In genomic region chr6:45675634-45676033, GRCh38 we compare ENCODE assay signal across 1 cellular context.
TF ChIP-seq lines count a peak whose summit lies in the region.

No MANE protein-coding gene starts in this region.

TF ChIP-seq in IMR-90, 13 proteins besides CTCF, POLR2A, EP300 and RAD21 (continued from another document):
- TF ChIP-seq CHD1 (IDR thresholded peaks at IDR 0.05; ENCODE audit: low read depth, low read length) = no peak
- no peak for TF ChIP-seq SMC3 (IDR thresholded peaks at IDR 0.05; ENCODE audit: low read depth, low read length)
- TF ChIP-seq FOS (IDR thresholded peaks at IDR 0.05; ENCODE audit: low read depth, low read length) = no peak
- no peak for TF ChIP-seq USF2 (IDR thresholded peaks at IDR 0.05; ENCODE audit: low read depth, low read length)
